ENCODE assay signal across 10 cellular contexts in the genomic region with DNA sequence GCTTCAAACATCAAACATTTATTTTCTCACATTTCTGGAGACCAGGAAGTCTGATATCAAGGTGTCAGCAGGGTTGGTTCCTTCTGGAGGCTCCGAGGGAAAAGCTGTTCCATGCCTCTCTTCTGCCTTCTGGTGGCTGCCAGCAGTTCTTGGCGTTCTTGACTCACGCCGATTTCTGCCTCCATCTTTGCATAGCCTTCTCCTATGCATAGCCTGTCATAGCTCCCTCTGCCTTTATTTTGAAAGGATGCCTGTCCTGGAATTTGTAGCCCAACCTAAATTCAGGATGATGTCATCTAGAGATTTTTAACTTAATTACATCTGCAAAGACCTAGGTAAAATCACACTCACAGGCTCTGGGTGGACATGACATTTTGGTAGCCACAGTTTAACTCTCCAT.
A peak's percentile ranks its signal among the peaks of the same experiment; 100 is the strongest.
DNase-seq lines count a peak whose midpoint lies in the region; ATAC-seq and TF ChIP-seq lines count a peak whose summit lies in the region.
"Had no signal": no experiment of that assay in that cellular context is flagged by ENCODE, and none has a peak within 500 bp of the region (broad histone marks: within the 10 kb centered on the region; RNA-seq: fewer than 3 reads in every experiment).

No MANE protein-coding gene starts in this region.

- H3K4me2 ChIP-seq in hepatocyte: no peak overlapping the region

- H3K4me3 ChIP-seq in breast epithelium (no peak overlapping the region), WERI-Rb-1 (ENCODE audit: low read depth, low read length) (no peak overlapping the region), hepatocyte (no peak overlapping the region), heart right ventricle (no peak overlapping the region)

- intact Hi-C loops in breast epithelium (cut with DNase I; ENCODE audit: low total_unique reads) (loop anchor here (2.0 kb wide), 1 partner anchor 44 kb away; no protein-coding TSS in a partner anchor), MCF 10A (cut with micrococcal nuclease) (no loop called here), heart right ventricle (cut with DNase I) (loop anchor here in 1 of 10 donors (10.0 kb wide), 1 partner anchor 214 kb away; no protein-coding TSS in a partner anchor)

- H3K9me2 ChIP-seq in hepatocyte (replicated peaks; ENCODE audit: insufficient read depth): no peaks in the 10 kb centered on the region

- H3K36me3 ChIP-seq in breast epithelium (peaks cover 24% of the 10 kb centered on the region), WERI-Rb-1 (peaks cover 91% of the 10 kb centered on the region), hepatocyte (replicated peaks; ENCODE audit: insufficient read depth, low read depth) (peaks cover 8% of the 10 kb centered on the region), heart right ventricle (peaks cover under 1 to 100% (median 74%) of the 10 kb centered on the region in 9 donors)

- TF ChIP-seq POLR2A in breast epithelium (IDR thresholded peaks at IDR 0.05): no peak

- H4K20me1 ChIP-seq in hepatocyte (ENCODE audit: insufficient read depth, poor library complexity, severe bottlenecking): peaks cover 16% of the 10 kb centered on the region

- H3K9me3 ChIP-seq in breast epithelium (no peaks in the 10 kb centered on the region), WERI-Rb-1 (ENCODE audit: severe bottlenecking) (no peaks in the 10 kb centered on the region), hepatocyte (ENCODE audit: low read depth) (no peaks in the 10 kb centered on the region), heart right ventricle (no peaks in the 10 kb centered on the region)

- H2AFZ ChIP-seq in hepatocyte: no peak overlapping the region

- 83% methylated on average over 4 of the region's 4 CpGs for WGBS in hepatocyte (ENCODE audit: low lambda C conversion rate, missing lambda C conversion rate)
- WGBS in heart right ventricle, 2 donors: 80 to 88% methylated on average over 4 of the region's 4 CpGs

- BruUV-seq in MCF 10A (replicated peaks; lab: Mats Ljungman, UMichigan): no TSS peak

- H3K4me3 Mint-ChIP-seq in MCF 10A (ENCODE audit: unreplicated experiment) (no peak overlapping the region), type B pancreatic cell (no peak overlapping the region)

- H3K36me3 Mint-ChIP-seq in MCF 10A (ENCODE audit: insufficient read depth, unreplicated experiment) (peaks cover 99% of the 10 kb centered on the region), type B pancreatic cell (peaks cover 64% of the 10 kb centered on the region)

- POLR2A ChIA-PET in MCF 10A (lab: Yijun Ruan, JAX): interaction anchor here (1.2 to 2.4 kb wide), 2 partner anchors 10 to 17 kb away, joined by 3 to 15 read pairs; no protein-coding TSS in a partner anchor

- ATAC-seq in heart right ventricle (no peak), GM18511 (IDR thresholded peaks at IDR 0.05; ENCODE audit: unreplicated experiment) (no peak)

- H3K9me3 Mint-ChIP-seq in MCF 10A (ENCODE audit: unreplicated experiment) (no peaks in the 10 kb centered on the region), type B pancreatic cell (no peaks in the 10 kb centered on the region)

- H3K27ac ChIP-seq in breast epithelium (peak overlapping the region; percentile 10 to 45), WERI-Rb-1 (no peak overlapping the region), hepatocyte (no peak overlapping the region), heart right ventricle (peak overlapping the region in 2 of 10 donors; percentile 2 to 11)

- TF ChIP-seq CTCF in breast epithelium (IDR thresholded peaks at IDR 0.05): no peak
- TF ChIP-seq CTCF in MCF 10A (IDR thresholded peaks at IDR 0.05; ENCODE audit: unreplicated experiment): no peak
- TF ChIP-seq CTCF in WERI-Rb-1 (IDR thresholded peaks at IDR 0.05; ENCODE audit: low read depth, low read length): peak; percentile 40
- TF ChIP-seq CTCF in hepatocyte (IDR thresholded peaks at IDR 0.05; ENCODE audit: poor library complexity): peak; percentile 19
- TF ChIP-seq CTCF in type B pancreatic cell (conservative IDR thresholded peaks at IDR 0.05): peak; percentile 55
- peak in 4 of 9 donors; percentile 13 to 36 (median 19) for TF ChIP-seq CTCF in heart right ventricle (IDR thresholded peaks at IDR 0.05)

- DNase-seq in breast epithelium (ENCODE audit: low spot score in 2 of 2) (no peak), MCF 10A (ENCODE audit: unreplicated experiment) (no peak), WERI-Rb-1 (no peak), hepatocyte (ENCODE audit: low spot score) (no peak), type B pancreatic cell (ENCODE audit: extremely low spot score, unreplicated experiment) (no peak), heart right ventricle (no peak), germinal center (ENCODE audit: low spot score) (no peak)
- DNase-seq: amniotic stem cell, NCI-H2081 treated with DMSO at 0.1 percent for 48 hours had no signal

- peaks cover 24% of the 10 kb centered on the region for H3K4me1 Mint-ChIP-seq in MCF 10A (ENCODE audit: insufficient read depth, unreplicated experiment)
- no peaks in the 10 kb centered on the region for H3K4me1 Mint-ChIP-seq in type B pancreatic cell (ENCODE audit: unreplicated experiment)

- H3K27me3 Mint-ChIP-seq in MCF 10A (ENCODE audit: insufficient read depth, unreplicated experiment) (no peaks in the 10 kb centered on the region), type B pancreatic cell (no peaks in the 10 kb centered on the region)

- no peak overlapping the region for H3K27ac Mint-ChIP-seq in MCF 10A (ENCODE audit: low read depth, unreplicated experiment)
- no peak overlapping the region for H3K27ac Mint-ChIP-seq in type B pancreatic cell

- CTCF ChIA-PET in MCF 10A (lab: Yijun Ruan, JAX): interaction anchor here (0.9 to 1.2 kb wide), 2 partner anchors 18 to 220 kb away, joined by 3 to 4 read pairs; no protein-coding TSS in a partner anchor

- H3K4me1 ChIP-seq in breast epithelium: no peaks in the 10 kb centered on the region
- no peaks in the 10 kb centered on the region for H3K4me1 ChIP-seq in hepatocyte (ENCODE audit: insufficient read depth)
- H3K4me1 ChIP-seq in heart right ventricle: peaks cover 0 to 33% (median 0%) of the 10 kb centered on the region in 9 donors

- H3K79me2 ChIP-seq in hepatocyte: peaks cover 52% of the 10 kb centered on the region

- no peaks in the 10 kb centered on the region for H3K27me3 ChIP-seq in breast epithelium
- H3K27me3 ChIP-seq in WERI-Rb-1 (ENCODE audit: insufficient read depth, low read depth, severe bottlenecking): no peaks in the 10 kb centered on the region
- no peaks in the 10 kb centered on the region for H3K27me3 ChIP-seq in hepatocyte
- no peaks in the 10 kb centered on the region for H3K27me3 ChIP-seq in heart right ventricle

Comparison
In these comparisons a context has a peak if more than half of its experiments do, and no peak if none do; other contexts are left out.
1. H3K27ac ChIP-seq: peak in breast epithelium (2 of 2); none in WERI-Rb-1 (single experiment) and hepatocyte (single experiment).
2. CTCF ChIP-seq: peak in WERI-Rb-1 (single experiment), hepatocyte (single experiment) and type B pancreatic cell (single experiment); none in breast epithelium (0 of 3) and MCF 10A (single experiment).